In genomic region chr1:236823559-236823958, GRCh38 we compare ENCODE assay signal across 9 cellular contexts.
"Had no signal": no experiment of that assay in that cellular context is flagged by ENCODE, and none has a peak within 500 bp of the region (broad histone marks: within the 10 kb centered on the region; RNA-seq: fewer than 3 reads in every experiment).

No MANE protein-coding gene starts in this region.

- H3K27ac Mint-ChIP-seq: GM23338, H9, HFFc6 had no signal

- H3K9me3 ChIP-seq: HAP-1 had no signal

- DNase-seq: GM23248, GOT3, H7, H9, HCEC 1CT, HFFc6 had no signal

- H3K9me3 Mint-ChIP-seq: GM23338, H9, HFFc6 had no signal

- H3K4me1 Mint-ChIP-seq: GM23338, H9 had no signal

- H3K4me3 ChIP-seq: GM23248, GM23338, HAP-1 had no signal

- H3K4me3 Mint-ChIP-seq: GM23338, H9, HFFc6 had no signal

- H3K27ac ChIP-seq: GM23248 had no signal

- ATAC-seq: GM23338, HCT116 had no signal
